In genomic region chr5:60842859-60843692, GRCh38 we compare ENCODE assay signal across 9 cellular contexts. TPM values are rescaled to one million over a fixed set of nuclear protein-coding genes. Genes with fewer than 3 reads are reported as not detected.
A peak's percentile ranks its signal among the peaks of the same experiment; 100 is the strongest.
DNase-seq lines count a peak whose midpoint lies in the region; ATAC-seq and TF ChIP-seq lines count a peak whose summit lies in the region.
"Had no signal": no experiment of that assay in that cellular context is flagged by ENCODE, and none has a peak within 500 bp of the region (broad histone marks: within the 10 kb centered on the region; RNA-seq: fewer than 3 reads in every experiment).

No MANE protein-coding gene starts in this region.

- H3K4me1 ChIP-seq in neural progenitor cell = peaks cover 7% of the 10 kb centered on the region

- peaks cover 2% of the 10 kb centered on the region for H3K9me3 Mint-ChIP-seq in neural progenitor cell

- H2AFZ ChIP-seq in SU-DHL-6 (ENCODE audit: low read depth, low read length, severe bottlenecking) (peak overlapping the region; percentile 97), neural progenitor cell (replicated peaks) (peak overlapping the region; percentile 95)

- peaks cover 12% of the 10 kb centered on the region for H3K4me1 Mint-ChIP-seq in neural progenitor cell

- H3K4me2 ChIP-seq in SU-DHL-6 (ENCODE audit: low read depth, low read length, poor library complexity, severe bottlenecking) = peak overlapping the region; percentile 82
- H3K4me2 ChIP-seq in neural progenitor cell = peak overlapping the region; percentile 98

- intact Hi-C loops in posterior vena cava (cut with DNase I) = no loop called here

- H3K9me3 ChIP-seq in SU-DHL-6 (ENCODE audit: insufficient read depth, low read length) = no peaks in the 10 kb centered on the region
- no peaks in the 10 kb centered on the region for H3K9me3 ChIP-seq in neural progenitor cell (ENCODE audit: low read depth)

- H3K36me3 ChIP-seq in SU-DHL-6 (ENCODE audit: low read length) (no peaks in the 10 kb centered on the region), neural progenitor cell (no peaks in the 10 kb centered on the region)

- no peaks in the 10 kb centered on the region for H3K9me2 ChIP-seq in SU-DHL-6 (replicated peaks; ENCODE audit: insufficient read depth, low read length)

- H3K36me3 Mint-ChIP-seq in neural progenitor cell = no peaks in the 10 kb centered on the region

- H3F3A ChIP-seq in SU-DHL-6 (ENCODE audit: insufficient read depth) (no peaks in the 10 kb centered on the region), neural progenitor cell (ENCODE audit: low read depth) (peaks cover 21% of the 10 kb centered on the region)

- H3K27me3 ChIP-seq in SU-DHL-6 (ENCODE audit: low read length) = no peaks in the 10 kb centered on the region
- peaks cover 35% of the 10 kb centered on the region for H3K27me3 ChIP-seq in neural progenitor cell

- H3K4me3 ChIP-seq in HFF-Myc (replicated peaks; ENCODE audit: low read depth, low read length) (peak overlapping the region; percentile 54), SU-DHL-6 (ENCODE audit: insufficient read depth, low read length, poor library complexity, severe bottlenecking) (peak overlapping the region; percentile 91), neural progenitor cell (peak overlapping the region; percentile 95)

- H3K27ac ChIP-seq in SU-DHL-6 (ENCODE audit: low read depth, low read length) = no peak overlapping the region
- H3K27ac ChIP-seq in neural progenitor cell = no peak overlapping the region
- H3K27ac ChIP-seq: 22Rv1 had no signal

- TF ChIP-seq CTCF in HFF-Myc (IDR thresholded peaks at IDR 0.05; ENCODE audit: low read depth, low read length, missing control alignments) (no peak), SU-DHL-6 (IDR thresholded peaks at IDR 0.05; ENCODE audit: insufficient read depth, low read length, poor library complexity, severe bottlenecking) (no peak), neural progenitor cell (IDR thresholded peaks at IDR 0.05) (no peak)

- H3K27me3 Mint-ChIP-seq in neural progenitor cell (ENCODE audit: insufficient read depth, low read depth) = peaks cover 33% of the 10 kb centered on the region

- H3K9ac ChIP-seq in SU-DHL-6 (ENCODE audit: low read length) (peak overlapping the region; percentile 70), neural progenitor cell (no peak overlapping the region)

- H3K27ac Mint-ChIP-seq in neural progenitor cell = no peak overlapping the region

- peak; percentile 54 for DNase-seq in DMS 273 (lab: John Stamatoyannopoulos, UW; ENCODE audit: unreplicated experiment)
- DNase-seq in DMS 273 treated with DMSO at 0.1 percent for 48 hours (lab: John Stamatoyannopoulos, UW) = no peak
- no peak for DNase-seq in HFF-Myc (ENCODE audit: extremely low read depth, low read depth)
- peak; percentile 24 for DNase-seq in neural progenitor cell (ENCODE audit: low spot score)
- no peak for DNase-seq in posterior vena cava (ENCODE audit: low spot score)

- H3K79me2 ChIP-seq in SU-DHL-6 (ENCODE audit: insufficient read depth, low read length) (no peaks in the 10 kb centered on the region), neural progenitor cell (ENCODE audit: low read depth) (no peaks in the 10 kb centered on the region)

- H3K4me3 Mint-ChIP-seq in neural progenitor cell = peak overlapping the region; percentile 89

- peak; percentile 67 for ATAC-seq in esophagus mucosa
- no peak for ATAC-seq in GM18519 (IDR thresholded peaks at IDR 0.05; ENCODE audit: low FRiP score, unreplicated experiment)

- H4K20me1 ChIP-seq in SU-DHL-6 (ENCODE audit: low read depth, low read length) (no peaks in the 10 kb centered on the region), neural progenitor cell (ENCODE audit: low read depth) (peaks cover 17% of the 10 kb centered on the region)

RNA-seq across cellular contexts. Expression of gene ELOVL7, which starts 1.0 kb away (rescaled TPM):
- total RNA-seq in esophagus mucosa = 5.3 TPM
- total RNA-seq in neural progenitor cell (ENCODE audit: low replicate concordance) = 2.1 and 5.5 TPM in 2 replicates
- total RNA-seq in posterior vena cava = 1 to 10 TPM; 2.7 to 4.3 TPM

Comparison
In these comparisons a context has a peak if more than half of its experiments do, and no peak if none do; other contexts are left out.
1. DNase-seq: peak in DMS 273 (single experiment) and neural progenitor cell (single experiment); none in DMS 273 treated with DMSO at 0.1 percent for 48 hours (single experiment), HFF-Myc (single experiment) and posterior vena cava (single experiment).
2. Peak in every context shown above with its lines, with median percentiles within 50 percentile points of each other: H3K4me3 ChIP-seq.